In the genomic region with DNA sequence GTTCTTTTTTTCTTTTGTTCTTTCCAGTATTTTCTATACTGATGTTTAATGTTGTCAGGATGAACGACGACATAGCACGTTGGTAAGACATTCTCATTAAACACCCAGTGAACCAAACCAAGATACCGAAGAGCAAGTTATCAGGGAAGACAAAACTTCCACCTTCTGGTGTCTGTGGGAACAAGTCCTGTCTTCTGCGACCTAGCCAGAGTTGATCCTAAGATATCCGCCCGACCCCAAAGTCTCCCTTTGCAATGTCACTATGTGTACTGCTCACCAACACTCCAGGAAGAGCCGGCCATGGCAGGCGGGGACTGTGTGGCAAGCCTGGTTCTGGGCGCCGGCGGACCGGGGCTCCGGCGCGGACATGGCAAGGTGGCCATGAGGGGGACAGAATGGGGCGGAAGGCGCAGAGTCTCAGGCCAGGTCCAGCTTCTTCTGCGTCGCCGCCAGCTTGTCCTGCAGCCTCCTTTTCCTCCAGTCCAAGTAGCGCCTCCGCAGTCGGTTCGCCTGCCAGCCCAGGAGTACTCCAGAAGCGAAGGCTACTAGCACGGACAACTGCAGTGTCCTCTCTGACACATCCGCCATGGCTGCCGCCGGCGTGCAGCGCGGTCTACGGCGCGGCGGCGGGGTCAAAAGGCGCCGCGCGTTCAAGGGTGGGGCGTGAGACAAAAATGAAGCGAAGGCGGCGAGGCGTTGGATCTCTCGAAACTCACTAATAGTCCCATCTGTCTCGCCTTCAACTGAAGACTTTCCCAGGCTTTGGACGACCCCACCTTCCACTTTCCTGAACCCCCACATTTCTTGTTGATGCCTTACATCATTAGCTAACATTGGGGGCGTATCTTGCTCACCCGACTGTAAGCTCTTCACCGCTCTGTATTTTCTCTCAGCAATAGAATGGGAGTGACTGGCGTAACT, we compare ENCODE assay signal across 8 cellular contexts. TPM values are rescaled to one million over a fixed set of nuclear protein-coding genes. Genes with fewer than 3 reads are reported as not detected.
DNase-seq lines count a peak whose midpoint lies in the region; ATAC-seq and TF ChIP-seq lines count a peak whose summit lies in the region.

A gene with protein sequence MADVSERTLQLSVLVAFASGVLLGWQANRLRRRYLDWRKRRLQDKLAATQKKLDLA (minus strand): TSS at position 610 of the 921 bp plus-strand sequence. CDS start 22 bp downstream, at position 588.

- no peaks in the 10 kb centered on the region for H3K9me3 ChIP-seq in T-helper 17 cell (ENCODE audit: control insufficient read depth, low read length, poor library complexity, severe bottlenecking)
- H3K9me3 ChIP-seq in left ventricle myocardium inferior (replicated peaks), result peaks cover 5% of the 10 kb centered on the region
- no peaks in the 10 kb centered on the region for H3K9me3 ChIP-seq in uterus

- peaks cover 8% of the 10 kb centered on the region for H3K36me3 Mint-ChIP-seq in T-helper 17 cell (ENCODE audit: low read depth)

- H3K4me1 ChIP-seq in left ventricle myocardium inferior, result peaks cover 21% of the 10 kb centered on the region
- H3K4me1 ChIP-seq in uterus, result no peaks in the 10 kb centered on the region

- H3K4me3 Mint-ChIP-seq in T-helper 17 cell, result peak within 1 kb of the TSS; percentile 92

- DNase-seq in GM13976 (ENCODE audit: low spot score), result peak; percentile 86
- DNase-seq in NCI-H1105 treated with DMSO at 0.1 percent for 48 hours (lab: John Stamatoyannopoulos, UW), result peak; percentile 56
- peak; percentile 53 to 61 (median 60) for DNase-seq in T-helper 17 cell
- DNase-seq in amygdala (lab: John Stamatoyannopoulos, UW), result peak in 53 of 56 donors; percentile 4 to 80 (median 55)
- peak; percentile 76 for DNase-seq in left ventricle myocardium inferior
- no peak for DNase-seq in pulmonary artery endothelial cell (ENCODE audit: low read depth, low spot score)
- DNase-seq in uterus, result peak; percentile 37 to 66

- no peak for TF ChIP-seq CTCF in GM13976 (IDR thresholded peaks at IDR 0.05; ENCODE audit: borderline replicate concordance, control extremely low read depth, extremely low read depth, insufficient read depth, missing control alignments)
- no peak for TF ChIP-seq CTCF in left ventricle myocardium inferior (IDR thresholded peaks at IDR 0.05; ENCODE audit: borderline replicate concordance)
- TF ChIP-seq CTCF in uterus (IDR thresholded peaks at IDR 0.05), result peak in 1 of 4 experiments; percentile 17

- intact Hi-C loops in left ventricle myocardium inferior (cut with micrococcal nuclease), result no loop called here
- intact Hi-C loops in uterus (cut with DNase I; ENCODE audit: low total_unique reads), result no loop called here

- H3K27me3 Mint-ChIP-seq in T-helper 17 cell, result peaks cover 31% of the 10 kb centered on the region

- peaks cover 5% of the 10 kb centered on the region for H3K27me3 ChIP-seq in left ventricle myocardium inferior (ENCODE audit: low read depth)
- no peaks in the 10 kb centered on the region for H3K27me3 ChIP-seq in uterus

- peak within 1 kb of the TSS; percentile 86 for H3K4me3 ChIP-seq in left ventricle myocardium inferior
- H3K4me3 ChIP-seq in uterus, result peak within 1 kb of the TSS; percentile 48 to 61

- H3K27ac Mint-ChIP-seq in T-helper 17 cell, result peak within 1 kb of the TSS; percentile 93

- peaks cover 18% of the 10 kb centered on the region for H3K36me3 ChIP-seq in left ventricle myocardium inferior
- no peaks in the 10 kb centered on the region for H3K36me3 ChIP-seq in uterus

- ATAC-seq in HG02678 (IDR thresholded peaks at IDR 0.05; ENCODE audit: unreplicated experiment) (peak; percentile 95), T-helper 17 cell (peak; percentile 96)

- peak within 1 kb of the TSS; percentile 94 for H3K27ac ChIP-seq in left ventricle myocardium inferior (replicated peaks)
- H3K27ac ChIP-seq in uterus, result peak within 1 kb of the TSS; percentile 81

- TF ChIP-seq POLR2A in uterus (IDR thresholded peaks at IDR 0.05), result peak; percentile 7 to 57

- H3K4me1 Mint-ChIP-seq in T-helper 17 cell, result peaks cover 13% of the 10 kb centered on the region

- in situ Hi-C loops in GM13976 (cut with MboI; ENCODE audit: low sequenced_read_pairs, unreplicated experiment), result no loop called here

RNA-seq across cellular contexts. Expression of the gene that starts here (rescaled TPM):
- total RNA-seq in T-helper 17 cell (10 to 100 TPM; 19.7 to 20.6 TPM), left ventricle myocardium inferior (204 TPM), pulmonary artery endothelial cell (55.0 and 58.2 TPM in 2 replicates), uterus (10 to 100 TPM; 12.6 to 54.7 (median 22.7) TPM)
